1 cellular context compared by ENCODE assay signal in genomic region chr4:173504181-173504503, GRCh38.
TF ChIP-seq lines count a peak whose summit lies in the region.

No MANE protein-coding gene starts in this region.

TF ChIP-seq in GM23338, 12 proteins besides CTCF, POLR2A, EP300 and RAD21 (continued from another document):
- TF ChIP-seq, protein P1, sequence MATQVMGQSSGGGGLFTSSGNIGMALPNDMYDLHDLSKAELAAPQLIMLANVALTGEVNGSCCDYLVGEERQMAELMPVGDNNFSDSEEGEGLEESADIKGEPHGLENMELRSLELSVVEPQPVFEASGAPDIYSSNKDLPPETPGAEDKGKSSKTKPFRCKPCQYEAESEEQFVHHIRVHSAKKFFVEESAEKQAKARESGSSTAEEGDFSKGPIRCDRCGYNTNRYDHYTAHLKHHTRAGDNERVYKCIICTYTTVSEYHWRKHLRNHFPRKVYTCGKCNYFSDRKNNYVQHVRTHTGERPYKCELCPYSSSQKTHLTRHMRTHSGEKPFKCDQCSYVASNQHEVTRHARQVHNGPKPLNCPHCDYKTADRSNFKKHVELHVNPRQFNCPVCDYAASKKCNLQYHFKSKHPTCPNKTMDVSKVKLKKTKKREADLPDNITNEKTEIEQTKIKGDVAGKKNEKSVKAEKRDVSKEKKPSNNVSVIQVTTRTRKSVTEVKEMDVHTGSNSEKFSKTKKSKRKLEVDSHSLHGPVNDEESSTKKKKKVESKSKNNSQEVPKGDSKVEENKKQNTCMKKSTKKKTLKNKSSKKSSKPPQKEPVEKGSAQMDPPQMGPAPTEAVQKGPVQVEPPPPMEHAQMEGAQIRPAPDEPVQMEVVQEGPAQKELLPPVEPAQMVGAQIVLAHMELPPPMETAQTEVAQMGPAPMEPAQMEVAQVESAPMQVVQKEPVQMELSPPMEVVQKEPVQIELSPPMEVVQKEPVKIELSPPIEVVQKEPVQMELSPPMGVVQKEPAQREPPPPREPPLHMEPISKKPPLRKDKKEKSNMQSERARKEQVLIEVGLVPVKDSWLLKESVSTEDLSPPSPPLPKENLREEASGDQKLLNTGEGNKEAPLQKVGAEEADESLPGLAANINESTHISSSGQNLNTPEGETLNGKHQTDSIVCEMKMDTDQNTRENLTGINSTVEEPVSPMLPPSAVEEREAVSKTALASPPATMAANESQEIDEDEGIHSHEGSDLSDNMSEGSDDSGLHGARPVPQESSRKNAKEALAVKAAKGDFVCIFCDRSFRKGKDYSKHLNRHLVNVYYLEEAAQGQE (IDR thresholded peaks at IDR 0.05; ENCODE audit: unreplicated experiment): no peak
- TF ChIP-seq POLR2AphosphoS5 (IDR thresholded peaks at IDR 0.05; ENCODE audit: low read depth): no peak
- no peak for TF ChIP-seq NANOG (IDR thresholded peaks at IDR 0.05; ENCODE audit: borderline replicate concordance)
- TF ChIP-seq, protein P2, sequence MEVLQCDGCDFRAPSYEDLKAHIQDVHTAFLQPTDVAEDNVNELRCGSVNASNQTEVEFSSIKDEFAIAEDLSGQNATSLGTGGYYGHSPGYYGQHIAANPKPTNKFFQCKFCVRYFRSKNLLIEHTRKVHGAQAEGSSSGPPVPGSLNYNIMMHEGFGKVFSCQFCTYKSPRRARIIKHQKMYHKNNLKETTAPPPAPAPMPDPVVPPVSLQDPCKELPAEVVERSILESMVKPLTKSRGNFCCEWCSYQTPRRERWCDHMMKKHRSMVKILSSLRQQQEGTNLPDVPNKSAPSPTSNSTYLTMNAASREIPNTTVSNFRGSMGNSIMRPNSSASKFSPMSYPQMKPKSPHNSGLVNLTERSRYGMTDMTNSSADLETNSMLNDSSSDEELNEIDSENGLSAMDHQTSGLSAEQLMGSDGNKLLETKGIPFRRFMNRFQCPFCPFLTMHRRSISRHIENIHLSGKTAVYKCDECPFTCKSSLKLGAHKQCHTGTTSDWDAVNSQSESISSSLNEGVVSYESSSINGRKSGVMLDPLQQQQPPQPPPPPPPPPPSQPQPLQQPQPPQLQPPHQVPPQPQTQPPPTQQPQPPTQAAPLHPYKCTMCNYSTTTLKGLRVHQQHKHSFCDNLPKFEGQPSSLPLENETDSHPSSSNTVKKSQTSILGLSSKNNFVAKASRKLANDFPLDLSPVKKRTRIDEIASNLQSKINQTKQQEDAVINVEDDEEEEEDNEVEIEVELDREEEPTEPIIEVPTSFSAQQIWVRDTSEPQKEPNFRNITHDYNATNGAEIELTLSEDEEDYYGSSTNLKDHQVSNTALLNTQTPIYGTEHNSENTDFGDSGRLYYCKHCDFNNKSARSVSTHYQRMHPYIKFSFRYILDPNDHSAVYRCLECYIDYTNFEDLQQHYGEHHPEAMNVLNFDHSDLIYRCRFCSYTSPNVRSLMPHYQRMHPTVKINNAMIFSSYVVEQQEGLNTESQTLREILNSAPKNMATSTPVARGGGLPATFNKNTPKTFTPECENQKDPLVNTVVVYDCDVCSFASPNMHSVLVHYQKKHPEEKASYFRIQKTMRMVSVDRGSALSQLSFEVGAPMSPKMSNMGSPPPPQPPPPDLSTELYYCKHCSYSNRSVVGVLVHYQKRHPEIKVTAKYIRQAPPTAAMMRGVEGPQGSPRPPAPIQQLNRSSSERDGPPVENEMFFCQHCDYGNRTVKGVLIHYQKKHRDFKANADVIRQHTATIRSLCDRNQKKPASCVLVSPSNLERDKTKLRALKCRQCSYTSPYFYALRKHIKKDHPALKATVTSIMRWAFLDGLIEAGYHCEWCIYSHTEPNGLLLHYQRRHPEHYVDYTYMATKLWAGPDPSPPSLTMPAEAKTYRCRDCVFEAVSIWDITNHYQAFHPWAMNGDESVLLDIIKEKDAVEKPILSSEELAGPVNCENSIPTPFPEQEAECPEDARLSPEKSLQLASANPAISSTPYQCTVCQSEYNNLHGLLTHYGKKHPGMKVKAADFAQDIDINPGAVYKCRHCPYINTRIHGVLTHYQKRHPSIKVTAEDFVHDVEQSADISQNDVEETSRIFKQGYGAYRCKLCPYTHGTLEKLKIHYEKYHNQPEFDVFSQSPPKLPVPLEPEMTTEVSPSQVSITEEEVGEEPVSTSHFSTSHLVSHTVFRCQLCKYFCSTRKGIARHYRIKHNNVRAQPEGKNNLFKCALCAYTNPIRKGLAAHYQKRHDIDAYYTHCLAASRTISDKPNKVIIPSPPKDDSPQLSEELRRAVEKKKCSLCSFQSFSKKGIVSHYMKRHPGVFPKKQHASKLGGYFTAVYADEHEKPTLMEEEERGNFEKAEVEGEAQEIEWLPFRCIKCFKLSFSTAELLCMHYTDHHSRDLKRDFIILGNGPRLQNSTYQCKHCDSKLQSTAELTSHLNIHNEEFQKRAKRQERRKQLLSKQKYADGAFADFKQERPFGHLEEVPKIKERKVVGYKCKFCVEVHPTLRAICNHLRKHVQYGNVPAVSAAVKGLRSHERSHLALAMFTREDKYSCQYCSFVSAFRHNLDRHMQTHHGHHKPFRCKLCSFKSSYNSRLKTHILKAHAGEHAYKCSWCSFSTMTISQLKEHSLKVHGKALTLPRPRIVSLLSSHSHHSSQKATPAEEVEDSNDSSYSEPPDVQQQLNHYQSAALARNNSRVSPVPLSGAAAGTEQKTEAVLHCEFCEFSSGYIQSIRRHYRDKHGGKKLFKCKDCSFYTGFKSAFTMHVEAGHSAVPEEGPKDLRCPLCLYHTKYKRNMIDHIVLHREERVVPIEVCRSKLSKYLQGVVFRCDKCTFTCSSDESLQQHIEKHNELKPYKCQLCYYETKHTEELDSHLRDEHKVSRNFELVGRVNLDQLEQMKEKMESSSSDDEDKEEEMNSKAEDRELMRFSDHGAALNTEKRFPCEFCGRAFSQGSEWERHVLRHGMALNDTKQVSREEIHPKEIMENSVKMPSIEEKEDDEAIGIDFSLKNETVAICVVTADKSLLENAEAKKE (CRISPR knock-in tag; IDR thresholded peaks at IDR 0.05): no peak
- no peak for TF ChIP-seq EZH2phosphoT487 (IDR thresholded peaks at IDR 0.05; ENCODE audit: unreplicated experiment)
